ENCODE assay signal across 8 cellular contexts in genomic region chr6:30769088-30769852, GRCh38.
A peak's percentile ranks its signal among the peaks of the same experiment; 100 is the strongest.
DNase-seq lines count a peak whose midpoint lies in the region; TF ChIP-seq lines count a peak whose summit lies in the region.

No MANE protein-coding gene starts in this region.

- DNase-seq in HEK293T (ENCODE audit: extremely low spot score) (peak; percentile 40), T-helper 22 cell (ENCODE audit: low read depth) (peak; percentile 51), astrocyte of the hippocampus (ENCODE audit: low read depth, low spot score) (peak; percentile 97), iPS-NIHi11 (ENCODE audit: low spot score) (peak; percentile 77), SKM-1 (lab: John Stamatoyannopoulos, UW; ENCODE audit: unreplicated experiment) (no peak), NCI-H774 (lab: John Stamatoyannopoulos, UW) (no peak), NCI-H748 treated with DMSO at 0.1 percent for 48 hours (lab: John Stamatoyannopoulos, UW) (no peak)
- DNase-seq in stimulated activated CD4-positive, alpha-beta T cell treated with anti-CD3 and anti-CD28 coated beads, Interleukin-15, amount 100 ng/mL, for 24 hours, result peak; percentile 93

- POLR2A ChIA-PET in HEK293T (lab: Yijun Ruan, JAX), result interaction anchor here (0.8 to 2.7 kb wide), 9 partner anchors 8 to 68 kb away, joined by 3 to 12 read pairs (median 3); partner anchors contain the start of genes IER3 and MDC1

- CTCF ChIA-PET in HEK293T (lab: Yijun Ruan, JAX), result interaction anchor here (1.3 to 1.7 kb wide), 4 partner anchors 17 to 318 kb away, joined by 3 to 7 read pairs (median 4); no protein-coding TSS in a partner anchor

TF ChIP-seq in HEK293T, 16 proteins besides CTCF, POLR2A, EP300 and RAD21:
- TF ChIP-seq ZNF384 (IDR thresholded peaks at IDR 0.05), result no peak

Comparison
In these comparisons a context has a peak if more than half of its experiments do, and no peak if none do; other contexts are left out.
1. DNase-seq: peak in HEK293T (single experiment), T-helper 22 cell (single experiment), astrocyte of the hippocampus (single experiment), iPS-NIHi11 (single experiment) and stimulated activated CD4-positive, alpha-beta T cell treated with anti-CD3 and anti-CD28 coated beads, Interleukin-15, amount 100 ng/mL, for 24 hours (single experiment); none in SKM-1 (single experiment), NCI-H774 (single experiment) and NCI-H748 treated with DMSO at 0.1 percent for 48 hours (single experiment).